18 cellular contexts compared by ENCODE assay signal in the genomic region with DNA sequence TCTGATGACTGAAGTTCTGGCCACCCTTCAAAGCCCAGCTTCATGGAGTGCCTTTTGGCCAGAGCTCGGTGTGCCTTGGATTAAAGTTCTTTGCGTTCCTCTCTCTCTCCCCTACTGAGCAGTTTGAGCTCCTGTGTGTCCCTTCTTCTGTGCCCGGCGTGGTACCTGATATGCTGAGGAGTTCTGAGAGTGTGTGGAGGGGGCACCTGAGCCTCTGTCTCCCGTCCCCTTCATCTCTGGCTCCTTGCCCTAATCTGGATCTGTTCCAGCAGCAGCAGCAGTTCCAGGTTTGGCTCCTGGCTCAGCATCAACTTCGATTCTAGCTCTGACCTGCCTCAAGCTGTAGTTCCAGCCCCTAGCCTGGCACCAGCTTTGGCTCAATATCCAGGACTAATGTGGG. TPM values are rescaled to one million over a fixed set of nuclear protein-coding genes. Genes with fewer than 3 reads are reported as not detected.
DNase-seq lines count a peak whose midpoint lies in the region; ATAC-seq and TF ChIP-seq lines count a peak whose summit lies in the region.
"Had no signal": no experiment of that assay in that cellular context is flagged by ENCODE, and none has a peak within 500 bp of the region (broad histone marks: within the 10 kb centered on the region; RNA-seq: fewer than 3 reads in every experiment).

No MANE protein-coding gene starts in this region.

- no peak overlapping the region for H3K27ac Mint-ChIP-seq in CD8-positive, alpha-beta T cell
- H3K27ac Mint-ChIP-seq: activated naive CD4-positive, alpha-beta T cell treated with anti-CD3 and anti-CD28 coated beads for 36 hours had no signal

- H3K4me1 ChIP-seq in esophagus (ENCODE audit: control insufficient read depth in 2 of 2, insufficient read depth in 2 of 2, low read length in 1 of 2): peaks cover 6 to 21% of the 10 kb centered on the region in 2 donors
- H3K4me1 ChIP-seq in neuronal stem cell (ENCODE audit: control insufficient read depth in 2 of 2, insufficient read depth in 1 of 2, low read depth in 1 of 2, low read length in 2 of 2): peaks cover 9 to 10% of the 10 kb centered on the region in 2 donors
- no peaks in the 10 kb centered on the region for H3K4me1 ChIP-seq in CD8-positive, alpha-beta T cell (ENCODE audit: insufficient read depth, low read length)

- H3K27ac ChIP-seq in esophagus (ENCODE audit: low read depth in 2 of 2, low read length in 1 of 2) (peak overlapping the region; percentile 32 to 58), neuronal stem cell (replicated peaks; ENCODE audit: low read length) (no peak overlapping the region)
- no peak overlapping the region for H3K27ac ChIP-seq in CD8-positive, alpha-beta T cell (ENCODE audit: low read depth, low read length)
- H3K27ac ChIP-seq: thoracic aorta had no signal

- H3K79me1 ChIP-seq in neuronal stem cell (ENCODE audit: low read depth, low read length): no peaks in the 10 kb centered on the region

- H3K9ac ChIP-seq in neuronal stem cell (ENCODE audit: low read depth, low read length, poor library complexity): peak overlapping the region; percentile 47

- no peak overlapping the region for H3K4ac ChIP-seq in neuronal stem cell (ENCODE audit: low read length)

- H3K18ac ChIP-seq in neuronal stem cell (ENCODE audit: low read length): peak overlapping the region; percentile 15

- no peak overlapping the region for H3K14ac ChIP-seq in neuronal stem cell (ENCODE audit: low read length)

- TF ChIP-seq CTCF in CD8-positive, alpha-beta T cell (IDR thresholded peaks at IDR 0.05): no peak

- no peak overlapping the region for H4K91ac ChIP-seq in neuronal stem cell (ENCODE audit: low read depth, low read length, poor library complexity)

- no peaks in the 10 kb centered on the region for H3K36me3 Mint-ChIP-seq in CD8-positive, alpha-beta T cell

- no peak overlapping the region for H2BK15ac ChIP-seq in neuronal stem cell (ENCODE audit: low read length)

- H4K8ac ChIP-seq in neuronal stem cell (ENCODE audit: low read depth, low read length): no peak overlapping the region

- DNase-seq in DMS79 treated with DMSO at 0.1 percent for 48 hours (lab: John Stamatoyannopoulos, UW) (peak; percentile 94), NCI-H2171 treated with DMSO at 0.1 percent for 48 hours (lab: John Stamatoyannopoulos, UW) (peak; percentile 89), neuronal stem cell (ENCODE audit: low spot score) (no peak), posterior cingulate gyrus (no peak)
- no peak for DNase-seq in CD8-positive, alpha-beta T cell
- DNase-seq: activated CD8-positive, alpha-beta memory T cell treated with anti-CD3 and anti-CD28 coated beads, Interleukin-2, amount 50 U/mL, for 4 hours; activated naive CD4-positive, alpha-beta T cell treated with anti-CD3 and anti-CD28 coated beads for 36 hours; AML-193; effector memory CD8-positive, alpha-beta T cell; foreskin melanocyte; MM.1S; mucosa of descending colon; NCI-H510A treated with DMSO at 0.1 percent for 48 hours; SW 1271 had no signal

- H3K4me1 Mint-ChIP-seq in CD8-positive, alpha-beta T cell (ENCODE audit: low read depth): peaks cover 3% of the 10 kb centered on the region

- no peak overlapping the region for H2BK120ac ChIP-seq in neuronal stem cell (ENCODE audit: low read depth, low read length)

- H3K4me3 ChIP-seq in esophagus (ENCODE audit: low read depth in 1 of 2, low read length in 2 of 2) (no peak overlapping the region), neuronal stem cell (ENCODE audit: low read length in 2 of 2) (no peak overlapping the region)
- H3K4me3 ChIP-seq in CD8-positive, alpha-beta T cell (ENCODE audit: low read depth, low read length): no peak overlapping the region
- H3K4me3 ChIP-seq: mucosa of descending colon, thoracic aorta had no signal

- ATAC-seq in GM21447 (IDR thresholded peaks at IDR 0.05; ENCODE audit: unreplicated experiment) (no peak), HG03469 (IDR thresholded peaks at IDR 0.05; ENCODE audit: unreplicated experiment) (no peak)
- ATAC-seq in CD8-positive, alpha-beta T cell: no peak
- ATAC-seq: effector memory CD8-positive, alpha-beta T cell had no signal

- H2BK12ac ChIP-seq in neuronal stem cell (ENCODE audit: low read length): no peak overlapping the region

- no peak overlapping the region for H2BK5ac ChIP-seq in neuronal stem cell (ENCODE audit: low read length)

- CTCF ChIA-PET in CD8-positive, alpha-beta T cell (lab: Charles Lee): interaction anchor here (0.9 to 3.9 kb wide), 4 partner anchors 8 to 46 kb away, joined by 3 to 25 read pairs (median 6); a partner anchor contains a TSS

- no peak overlapping the region for H3K4me2 ChIP-seq in neuronal stem cell (ENCODE audit: insufficient read depth, low read length, poor library complexity, severe bottlenecking)

- no peaks in the 10 kb centered on the region for H3K9me3 ChIP-seq in esophagus (ENCODE audit: control insufficient read depth in 2 of 2, insufficient read depth in 1 of 2, low read depth in 1 of 2, low read length in 1 of 2)
- H3K9me3 ChIP-seq in neuronal stem cell (replicated peaks in 1 of 2; ENCODE audit: control insufficient read depth in 2 of 2, insufficient read depth in 1 of 2, low read depth in 1 of 2, low read length in 2 of 2): no peaks in the 10 kb centered on the region
- H3K9me3 ChIP-seq in CD8-positive, alpha-beta T cell (ENCODE audit: low read length): no peaks in the 10 kb centered on the region
- H3K9me3 ChIP-seq: mucosa of descending colon, thoracic aorta had no signal

- H2AFZ ChIP-seq in neuronal stem cell (ENCODE audit: low read length): peak overlapping the region; percentile 25

- H3K27me3 Mint-ChIP-seq in CD8-positive, alpha-beta T cell (ENCODE audit: low read depth): no peaks in the 10 kb centered on the region

- H3K23ac ChIP-seq in neuronal stem cell (ENCODE audit: low read depth, low read length, poor library complexity): no peak overlapping the region

- WGBS in esophagus, 2 donors: 38 to 44% methylated on average over 6 of the region's 6 CpGs
- WGBS in neuronal stem cell (ENCODE audit: extremely low coverage in 2 of 2, insufficient read length in 2 of 2, insufficient replicate concordance in 1 of 2), 2 donors: no CpG with 5 or more reads among the region's 6 CpGs

- H3K9me3 Mint-ChIP-seq in CD8-positive, alpha-beta T cell: no peaks in the 10 kb centered on the region
- H3K9me3 Mint-ChIP-seq: activated naive CD4-positive, alpha-beta T cell treated with anti-CD3 and anti-CD28 coated beads for 36 hours; effector memory CD8-positive, alpha-beta T cell had no signal

- no peaks in the 10 kb centered on the region for H3K36me3 ChIP-seq in esophagus (ENCODE audit: control insufficient read depth in 2 of 2, insufficient read depth in 2 of 2, low read length in 1 of 2)
- H3K36me3 ChIP-seq in neuronal stem cell (replicated peaks in 1 of 2; ENCODE audit: control insufficient read depth in 2 of 2, insufficient read depth in 2 of 2, low read length in 2 of 2): no peaks in the 10 kb centered on the region
- no peaks in the 10 kb centered on the region for H3K36me3 ChIP-seq in CD8-positive, alpha-beta T cell (ENCODE audit: insufficient read depth, low read length)
- H3K36me3 ChIP-seq: thoracic aorta had no signal

- POLR2A ChIA-PET in CD8-positive, alpha-beta T cell (lab: Charles Lee): no interaction called here

- H3K27me3 ChIP-seq in esophagus (ENCODE audit: control insufficient read depth in 1 of 2, insufficient read depth in 2 of 2, low read length in 2 of 2) (no peaks in the 10 kb centered on the region), neuronal stem cell (ENCODE audit: control insufficient read depth in 3 of 3, insufficient read depth in 3 of 3, low read depth in 1 of 3, low read length in 3 of 3) (peaks cover 0 to 2% (median 0%) of the 10 kb centered on the region in 3 experiments)
- no peaks in the 10 kb centered on the region for H3K27me3 ChIP-seq in CD8-positive, alpha-beta T cell (ENCODE audit: insufficient read depth, low read length)

- intact Hi-C loops in posterior cingulate gyrus (cut with DNase I): no loop called here
- intact Hi-C loops in CD8-positive, alpha-beta T cell (cut with DNase I, micrococcal nuclease): no loop called here

- no peak overlapping the region for H2AK5ac ChIP-seq in neuronal stem cell (ENCODE audit: low read depth, low read length)

- H3K4me3 Mint-ChIP-seq in CD8-positive, alpha-beta T cell: no peak overlapping the region
- H3K4me3 Mint-ChIP-seq: activated naive CD4-positive, alpha-beta T cell treated with anti-CD3 and anti-CD28 coated beads for 36 hours; effector memory CD8-positive, alpha-beta T cell had no signal

RNA-seq across cellular contexts. Expression of a gene that starts 25.1 kb away (rescaled TPM):
- polyA plus RNA-seq in esophagus: 1 to 10 TPM; 5.1 to 9.5 TPM
- 21.4 TPM for polyA plus RNA-seq in neuronal stem cell (2013, experiment 1 of 2)
- polyA plus RNA-seq in neuronal stem cell (2013, experiment 2 of 2): 21.2 TPM
- under 1 TPM in 1 of 2 experiments, not detected in 1; 0.22 TPM for total RNA-seq in CD8-positive, alpha-beta T cell

RNA-seq across cellular contexts. Expression of a gene that starts 28.1 kb away (rescaled TPM):
- 10 to 100 TPM; 14.5 to 30.4 TPM for polyA plus RNA-seq in esophagus
- 2.1 TPM for polyA plus RNA-seq in neuronal stem cell (2013, experiment 1 of 2)
- 2.4 TPM for polyA plus RNA-seq in neuronal stem cell (2013, experiment 2 of 2)
- 1 to 10 TPM; 5.9 to 6.4 TPM for total RNA-seq in CD8-positive, alpha-beta T cell

RNA-seq across cellular contexts. Expression of a gene that starts 43.5 kb away (rescaled TPM):
- polyA plus RNA-seq in esophagus: 10 to 100 TPM; 15.0 to 24.1 TPM
- polyA plus RNA-seq in neuronal stem cell (2013, experiment 1 of 2): 33.8 TPM
- 35.1 TPM for polyA plus RNA-seq in neuronal stem cell (2013, experiment 2 of 2)
- total RNA-seq in CD8-positive, alpha-beta T cell: 1 to 10 TPM; 5.2 to 5.8 TPM

Comparison
In these comparisons a context has a peak if more than half of its experiments do, and no peak if none do; other contexts are left out.
1. DNase-seq: peak in DMS79 treated with DMSO at 0.1 percent for 48 hours (single experiment) and NCI-H2171 treated with DMSO at 0.1 percent for 48 hours (single experiment); none in neuronal stem cell (single experiment), posterior cingulate gyrus (0 of 10) and CD8-positive, alpha-beta T cell (0 of 7).
2. H3K27ac ChIP-seq: peak in esophagus (2 of 2); none in neuronal stem cell (single experiment) and CD8-positive, alpha-beta T cell (single experiment).